28 cellular contexts compared by ENCODE assay signal in genomic region chr12:111192657-111193056, GRCh38.
"Had no signal": no experiment of that assay in that cellular context is flagged by ENCODE, and none has a peak within 500 bp of the region (broad histone marks: within the 10 kb centered on the region; RNA-seq: fewer than 3 reads in every experiment).

No MANE protein-coding gene starts in this region.

- DNase-seq: activated CD4-positive, alpha-beta memory T cell treated with anti-CD3 and anti-CD28 coated beads, Interleukin-2, amount 10 ng/mL, durations not matched to agents 7 days and 5 days; activated CD4-positive, alpha-beta T cell treated with anti-CD3 and anti-CD28 coated beads for 36 hours; activated CD4-positive, alpha-beta T cell treated with anti-CD3 and anti-CD28 coated beads, Interleukin-2, amount 50 U/mL, for 1 hour; activated gamma-delta T cell; activated naive CD4-positive, alpha-beta T cell treated with anti-CD3 and anti-CD28 coated beads, Interleukin-2, amount 10 ng/mL, durations not matched to agents 7 days and 5 days; activated naive CD8-positive, alpha-beta T cell treated with anti-CD3 and anti-CD28 coated beads for 36 hours; activated T-cell treated with anti-CD3 and anti-CD28 coated beads for 4 hours; activated T-cell treated with anti-CD3 and anti-CD28 coated beads, Interleukin-2, amount 50 U/mL, for 48 hours; Karpas-422; MV-4-11; NCI-H1092 treated with DMSO at 0.1 percent for 48 hours; NCI-H1417 treated with DMSO at 0.1 percent for 48 hours; NCI-H1694; NCI-H2029; NCI-H2107; NCI-H2171 treated with DMSO at 0.1 percent for 48 hours; NCI-H510A treated with DMSO at 0.1 percent for 48 hours; NCI-H69; NK-92 treated with Interleukin-12 subunit alpha and Interleukin-12 subunit beta, amount 100 ng/mL, for 24 hours; OCI-M1; RPMI8226; T-cell; T-helper 2 cell; T1000 had no signal

- H3K4me1 Mint-ChIP-seq: activated CD4-positive, alpha-beta T cell treated with anti-CD3 and anti-CD28 coated beads for 36 hours; activated naive CD8-positive, alpha-beta T cell treated with anti-CD3 and anti-CD28 coated beads for 36 hours; activated T-helper 17 cell treated with anti-CD3 and anti-CD28 coated beads, Interleukin-2, amount 50 U/mL, for 72 hours; central memory CD8-positive, alpha-beta T cell; T-cell had no signal

- H3K4me3 Mint-ChIP-seq: activated CD4-positive, alpha-beta memory T cell treated with anti-CD3 and anti-CD28 coated beads, Interleukin-2, amount 10 ng/mL, durations not matched to agents 7 days and 5 days; activated CD4-positive, alpha-beta T cell treated with anti-CD3 and anti-CD28 coated beads for 36 hours; activated naive CD4-positive, alpha-beta T cell treated with anti-CD3 and anti-CD28 coated beads, Interleukin-2, amount 10 ng/mL, durations not matched to agents 7 days and 5 days; activated naive CD8-positive, alpha-beta T cell treated with anti-CD3 and anti-CD28 coated beads for 36 hours; activated T-helper 17 cell treated with anti-CD3 and anti-CD28 coated beads, Interleukin-2, amount 50 U/mL, for 72 hours; central memory CD8-positive, alpha-beta T cell; T-cell had no signal

- H3K27ac Mint-ChIP-seq: activated CD4-positive, alpha-beta memory T cell treated with anti-CD3 and anti-CD28 coated beads, Interleukin-2, amount 10 ng/mL, durations not matched to agents 7 days and 5 days; activated CD4-positive, alpha-beta T cell treated with anti-CD3 and anti-CD28 coated beads for 36 hours; activated naive CD4-positive, alpha-beta T cell treated with anti-CD3 and anti-CD28 coated beads, Interleukin-2, amount 10 ng/mL, durations not matched to agents 7 days and 5 days; activated naive CD8-positive, alpha-beta T cell treated with anti-CD3 and anti-CD28 coated beads for 36 hours; activated T-helper 17 cell treated with anti-CD3 and anti-CD28 coated beads, Interleukin-2, amount 50 U/mL, for 72 hours; T-cell had no signal

- H3K9me3 Mint-ChIP-seq: activated CD4-positive, alpha-beta memory T cell treated with anti-CD3 and anti-CD28 coated beads, Interleukin-2, amount 10 ng/mL, durations not matched to agents 7 days and 5 days; activated naive CD4-positive, alpha-beta T cell treated with anti-CD3 and anti-CD28 coated beads, Interleukin-2, amount 10 ng/mL, durations not matched to agents 7 days and 5 days; activated naive CD8-positive, alpha-beta T cell treated with anti-CD3 and anti-CD28 coated beads for 36 hours; activated T-helper 17 cell treated with anti-CD3 and anti-CD28 coated beads, Interleukin-2, amount 50 U/mL, for 72 hours; central memory CD8-positive, alpha-beta T cell; T-cell had no signal

- H3K36me3 Mint-ChIP-seq: activated naive CD4-positive, alpha-beta T cell treated with anti-CD3 and anti-CD28 coated beads, Interleukin-2, amount 10 ng/mL, durations not matched to agents 7 days and 5 days; activated naive CD8-positive, alpha-beta T cell treated with anti-CD3 and anti-CD28 coated beads for 36 hours; T-cell had no signal

- H3K27ac ChIP-seq: SK-N-MC, VCaP had no signal

- H3K4me3 ChIP-seq: SK-N-MC had no signal
